In the genomic region with DNA sequence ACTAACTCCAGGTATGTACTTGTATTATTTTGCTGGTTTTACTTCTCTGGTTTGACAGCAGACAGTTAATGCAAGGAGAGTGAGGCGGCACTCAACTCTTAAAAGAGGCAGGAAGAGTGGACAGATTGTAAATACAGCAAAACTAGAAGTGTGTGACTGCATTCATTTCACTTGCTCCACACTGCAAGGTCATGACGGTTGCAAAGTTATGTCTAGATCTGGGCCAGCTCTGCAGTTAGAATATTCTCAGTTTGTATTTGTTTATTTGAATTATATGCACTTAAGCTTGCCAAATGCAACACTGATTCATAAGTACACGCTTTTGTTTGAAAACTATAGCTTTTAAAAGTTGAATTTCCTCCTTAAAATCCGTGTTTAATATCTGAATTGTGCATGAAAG, we compare ENCODE assay signal across 14 cellular contexts.
DNase-seq lines count a peak whose midpoint lies in the region; ATAC-seq, FAIRE-seq and TF ChIP-seq lines count a peak whose summit lies in the region.
"Had no signal": no experiment of that assay in that cellular context is flagged by ENCODE, and none has a peak within 500 bp of the region (broad histone marks: within the 10 kb centered on the region; RNA-seq: fewer than 3 reads in every experiment).

No MANE protein-coding gene starts in this region.

- H3K4me3 ChIP-seq in cardiac muscle cell (no peak overlapping the region), upper lobe of right lung (no peak overlapping the region), esophagus squamous epithelium (no peak overlapping the region)
- H3K4me3 ChIP-seq: PC-9, uterus had no signal

- no peak for TF ChIP-seq POLR2A in esophagus squamous epithelium (IDR thresholded peaks at IDR 0.05)

- H3K4me1 Mint-ChIP-seq in T-helper 17 cell, result peaks cover 11% of the 10 kb centered on the region
- peaks cover 28% of the 10 kb centered on the region for H3K4me1 Mint-ChIP-seq in stimulated activated naive CD8-positive, alpha-beta T cell treated with anti-CD3 and anti-CD28 coated beads, Interleukin-15, amount 100 ng/mL, for 72 hours

- H3K27me3 ChIP-seq in cardiac muscle cell (no peaks in the 10 kb centered on the region), upper lobe of right lung (no peaks in the 10 kb centered on the region), esophagus squamous epithelium (no peaks in the 10 kb centered on the region)
- H3K27me3 ChIP-seq: uterus had no signal

- H3K9me3 Mint-ChIP-seq in stimulated activated naive CD8-positive, alpha-beta T cell treated with anti-CD3 and anti-CD28 coated beads, Interleukin-15, amount 100 ng/mL, for 72 hours, result no peaks in the 10 kb centered on the region
- H3K9me3 Mint-ChIP-seq: activated CD8-positive, alpha-beta T cell treated with anti-CD3 and anti-CD28 coated beads for 36 hours had no signal

- H3K4me3 Mint-ChIP-seq in T-helper 17 cell, result no peak overlapping the region
- H3K4me3 Mint-ChIP-seq in stimulated activated naive CD8-positive, alpha-beta T cell treated with anti-CD3 and anti-CD28 coated beads, Interleukin-15, amount 100 ng/mL, for 72 hours, result no peak overlapping the region
- H3K4me3 Mint-ChIP-seq: activated CD8-positive, alpha-beta T cell treated with anti-CD3 and anti-CD28 coated beads for 36 hours had no signal

- peaks cover 6% of the 10 kb centered on the region for H3K36me3 ChIP-seq in cardiac muscle cell
- H3K36me3 ChIP-seq in upper lobe of right lung, result peaks cover 14% of the 10 kb centered on the region
- H3K36me3 ChIP-seq in esophagus squamous epithelium, result peaks cover 0 to 6% (median 0%) of the 10 kb centered on the region in 3 donors
- H3K36me3 ChIP-seq: uterus had no signal

- H3K9me3 ChIP-seq in cardiac muscle cell (ENCODE audit: low read depth) (no peaks in the 10 kb centered on the region), T-helper 17 cell (ENCODE audit: control insufficient read depth, low read length, poor library complexity, severe bottlenecking) (no peaks in the 10 kb centered on the region), upper lobe of right lung (no peaks in the 10 kb centered on the region), esophagus squamous epithelium (no peaks in the 10 kb centered on the region)
- H3K9me3 ChIP-seq: uterus had no signal

- TF ChIP-seq CTCF in cardiac muscle cell (IDR thresholded peaks at IDR 0.05; ENCODE audit: low read depth, low read length) (no peak), upper lobe of right lung (IDR thresholded peaks at IDR 0.05) (no peak), esophagus squamous epithelium (IDR thresholded peaks at IDR 0.05) (no peak)

- WGBS in esophagus squamous epithelium, 2 donors, result 43 to 58% methylated on average over 4 of the region's 4 CpGs

- no peak for FAIRE-seq in GM19239 (lab: Jason Lieb, UNC)

- ATAC-seq in left cardiac atrium (no peak), T-helper 17 cell (no peak), upper lobe of right lung (peak; percentile 56)
- no peak for ATAC-seq in stimulated activated naive CD8-positive, alpha-beta T cell treated with anti-CD3 and anti-CD28 coated beads, Interleukin-15, amount 100 ng/mL, for 72 hours

- intact Hi-C loops in left cardiac atrium (cut with DNase I), result loop anchor here (5.0 to 10.0 kb wide), 2 partner anchors 145 to 147 kb away; partner anchors contain the start of gene STIM2 (in 2 of the 2)
- intact Hi-C loops in upper lobe of right lung (cut with DNase I), result loop anchor here (10.0 kb wide), 1 partner anchor 155 kb away; no protein-coding TSS in a partner anchor
- intact Hi-C loops in esophagus squamous epithelium (cut with DNase I), result loop anchor here (10.0 kb wide), 1 partner anchor 545 kb away; no protein-coding TSS in a partner anchor

- no peaks in the 10 kb centered on the region for H3K27me3 Mint-ChIP-seq in T-helper 17 cell
- H3K27me3 Mint-ChIP-seq in stimulated activated naive CD8-positive, alpha-beta T cell treated with anti-CD3 and anti-CD28 coated beads, Interleukin-15, amount 100 ng/mL, for 72 hours, result no peaks in the 10 kb centered on the region
- H3K27me3 Mint-ChIP-seq: activated CD8-positive, alpha-beta T cell treated with anti-CD3 and anti-CD28 coated beads for 36 hours; progenitor cell of endocrine pancreas had no signal

- DNase-seq in cardiac muscle cell (ENCODE audit: low read depth in 1 of 2, low spot score in 1 of 2), result peak in 1 of 2 donors; percentile 7
- no peak for DNase-seq in left cardiac atrium
- DNase-seq in T-helper 17 cell, result no peak
- peak; percentile 55 for DNase-seq in fibroblast of the conjunctiva (ENCODE audit: low read depth)
- DNase-seq in upper lobe of right lung, result no peak
- no peak for DNase-seq in stimulated activated naive CD8-positive, alpha-beta T cell treated with anti-CD3 and anti-CD28 coated beads, Interleukin-15, amount 100 ng/mL, for 72 hours
- DNase-seq in esophagus squamous epithelium (lab: John Stamatoyannopoulos, UW), result no peak
- no peak for DNase-seq in GM19239 (ENCODE audit: insufficient read length, low spot score)
- DNase-seq: activated CD8-positive, alpha-beta T cell treated with anti-CD3 and anti-CD28 coated beads for 36 hours; Calu3; stimulated activated CD4-positive, alpha-beta T cell treated with anti-CD3 and anti-CD28 coated beads, Interleukin-12 subunit alpha, Interleukin-12 subunit beta, amount 100 ng/mL, for 4 hours had no signal

- peak overlapping the region; percentile 75 for H3K27ac Mint-ChIP-seq in T-helper 17 cell
- H3K27ac Mint-ChIP-seq in stimulated activated naive CD8-positive, alpha-beta T cell treated with anti-CD3 and anti-CD28 coated beads, Interleukin-15, amount 100 ng/mL, for 72 hours, result no peak overlapping the region
- H3K27ac Mint-ChIP-seq: activated CD8-positive, alpha-beta T cell treated with anti-CD3 and anti-CD28 coated beads for 36 hours; progenitor cell of endocrine pancreas had no signal

- peak overlapping the region; percentile 43 for H3K27ac ChIP-seq in cardiac muscle cell
- no peak overlapping the region for H3K27ac ChIP-seq in upper lobe of right lung
- no peak overlapping the region for H3K27ac ChIP-seq in esophagus squamous epithelium
- H3K27ac ChIP-seq: PC-9 had no signal

- no peaks in the 10 kb centered on the region for H3K36me3 Mint-ChIP-seq in T-helper 17 cell (ENCODE audit: low read depth)

- H3K4me1 ChIP-seq in cardiac muscle cell (ENCODE audit: low read depth), result peaks cover 7% of the 10 kb centered on the region
- peaks cover 30% of the 10 kb centered on the region for H3K4me1 ChIP-seq in upper lobe of right lung
- peaks cover 0 to 24% (median 0%) of the 10 kb centered on the region in 3 donors for H3K4me1 ChIP-seq in esophagus squamous epithelium
